ENCODE assay signal across 2 cellular contexts in genomic region chr17:21416471-21416981, GRCh38. TPM values are rescaled to one million over a fixed set of nuclear protein-coding genes. Genes with fewer than 3 reads are reported as not detected.
"Had no signal": no experiment of that assay in that cellular context is flagged by ENCODE, and none has a peak within 500 bp of the region (broad histone marks: within the 10 kb centered on the region; RNA-seq: fewer than 3 reads in every experiment).

No MANE protein-coding gene starts in this region.

RNA-seq across cellular contexts. Expression of gene KCNJ12, which starts 40.4 kb away (rescaled TPM):
- total RNA-seq: HT-29, SJSA1 had no signal
